8 cellular contexts compared by ENCODE assay signal in genomic region chr17:47821424-47822379, GRCh38. TPM values are rescaled to one million over a fixed set of nuclear protein-coding genes. Genes with fewer than 3 reads are reported as not detected.
DNase-seq lines count a peak whose midpoint lies in the region; ATAC-seq and TF ChIP-seq lines count a peak whose summit lies in the region.

Gene OSBPL7 (minus strand): TSS chr17:47821794. CDS start chr17:47820278, 1,516 bp downstream.

- peak; percentile 86 for DNase-seq in COR-L47 (lab: John Stamatoyannopoulos, UW)
- peak; percentile 41 for DNase-seq in KG1 (lab: John Stamatoyannopoulos, UW)
- peak; percentile 85 for DNase-seq in RPMI7951 (ENCODE audit: low read depth)
- peak; percentile 65 for DNase-seq in activated T-helper 1 cell treated with anti-CD3 and anti-CD28 coated beads, Interleukin-12 subunit alpha, Interleukin-12 subunit beta, Interleukin-2, Interleukin-4 antibody, amounts not matched to agents 30 ng/mL and 10 ng/mL and 1 ng/mL, durations not matched to agents 14 hours and 24 hours and 36 hours (ENCODE audit: low spot score)
- peak; percentile 78 for DNase-seq in fibroblast of mammary gland (ENCODE audit: low read depth)
- peak; percentile 74 for DNase-seq in natural killer cell
- DNase-seq in stimulated activated naive CD4-positive, alpha-beta T cell treated with Interleukin-2 at 50 U/mL for 16 hours (lab: John Stamatoyannopoulos, UW), result peak; percentile 68

- peak within 1 kb of the TSS; percentile 94 for H3K4me3 Mint-ChIP-seq in activated T-helper 1 cell treated with anti-CD3 and anti-CD28 coated beads, Interleukin-12 subunit alpha, Interleukin-12 subunit beta, Interleukin-2, Interleukin-4 antibody, amounts not matched to agents 30 ng/mL and 10 ng/mL and 1 ng/mL, durations not matched to agents 14 hours and 24 hours and 36 hours
- H3K4me3 Mint-ChIP-seq in natural killer cell, result peak within 1 kb of the TSS; percentile 97

- H3K4me1 Mint-ChIP-seq in activated T-helper 1 cell treated with anti-CD3 and anti-CD28 coated beads, Interleukin-12 subunit alpha, Interleukin-12 subunit beta, Interleukin-2, Interleukin-4 antibody, amounts not matched to agents 30 ng/mL and 10 ng/mL and 1 ng/mL, durations not matched to agents 14 hours and 24 hours and 36 hours (ENCODE audit: low read depth), result peaks cover 25% of the 10 kb centered on the region
- H3K4me1 Mint-ChIP-seq in natural killer cell, result peaks cover 15 to 43% of the 10 kb centered on the region in 2 donors

- no peaks in the 10 kb centered on the region for H3K27me3 Mint-ChIP-seq in activated T-helper 1 cell treated with anti-CD3 and anti-CD28 coated beads, Interleukin-12 subunit alpha, Interleukin-12 subunit beta, Interleukin-2, Interleukin-4 antibody, amounts not matched to agents 30 ng/mL and 10 ng/mL and 1 ng/mL, durations not matched to agents 14 hours and 24 hours and 36 hours (ENCODE audit: insufficient read depth)
- no peaks in the 10 kb centered on the region for H3K27me3 Mint-ChIP-seq in natural killer cell (ENCODE audit: low read depth in 2 of 2)

- peak within 1 kb of the TSS; percentile 55 for H3K4me3 ChIP-seq in fibroblast of mammary gland (ENCODE audit: control insufficient read depth, low read depth, low read length)

- peak within 1 kb of the TSS; percentile 83 for H3K27ac Mint-ChIP-seq in activated T-helper 1 cell treated with anti-CD3 and anti-CD28 coated beads, Interleukin-12 subunit alpha, Interleukin-12 subunit beta, Interleukin-2, Interleukin-4 antibody, amounts not matched to agents 30 ng/mL and 10 ng/mL and 1 ng/mL, durations not matched to agents 14 hours and 24 hours and 36 hours
- peak within 1 kb of the TSS; percentile 90 to 98 for H3K27ac Mint-ChIP-seq in natural killer cell

- ATAC-seq in GM21423 (IDR thresholded peaks at IDR 0.05; ENCODE audit: unreplicated experiment) (peak; percentile 89), natural killer cell (peak; percentile 96 to 98 (median 97))

- TF ChIP-seq CTCF in fibroblast of mammary gland (conservative IDR thresholded peaks at IDR 0.05; ENCODE audit: control insufficient read depth, insufficient read depth, low read depth, low read length) (no peak), natural killer cell (IDR thresholded peaks at IDR 0.05) (no peak)

- intact Hi-C loops in activated T-helper 1 cell treated with anti-CD3 and anti-CD28 coated beads, Interleukin-12 subunit alpha, Interleukin-12 subunit beta, Interleukin-2, Interleukin-4 antibody, amounts not matched to agents 30 ng/mL and 10 ng/mL and 1 ng/mL, durations not matched to agents 14 hours and 24 hours and 36 hours (cut with micrococcal nuclease), result loop anchor here (1.0 to 5.0 kb wide), 2 partner anchors 10 to 44 kb away; partner anchors contain the start of genes LRRC46 and MRPL10
- intact Hi-C loops in natural killer cell (cut with micrococcal nuclease), result loop anchor here (1.0 to 10.0 kb wide), 2 partner anchors 10 to 87 kb away; partner anchors contain the start of genes LRRC46, MRPL10 and TBX21

- H3K36me3 Mint-ChIP-seq in activated T-helper 1 cell treated with anti-CD3 and anti-CD28 coated beads, Interleukin-12 subunit alpha, Interleukin-12 subunit beta, Interleukin-2, Interleukin-4 antibody, amounts not matched to agents 30 ng/mL and 10 ng/mL and 1 ng/mL, durations not matched to agents 14 hours and 24 hours and 36 hours (ENCODE audit: low read depth), result peaks cover 31% of the 10 kb centered on the region
- no peaks in the 10 kb centered on the region for H3K36me3 Mint-ChIP-seq in natural killer cell

- no peaks in the 10 kb centered on the region for H3K9me3 Mint-ChIP-seq in activated T-helper 1 cell treated with anti-CD3 and anti-CD28 coated beads, Interleukin-12 subunit alpha, Interleukin-12 subunit beta, Interleukin-2, Interleukin-4 antibody, amounts not matched to agents 30 ng/mL and 10 ng/mL and 1 ng/mL, durations not matched to agents 14 hours and 24 hours and 36 hours
- no peaks in the 10 kb centered on the region for H3K9me3 Mint-ChIP-seq in natural killer cell

RNA-seq across cellular contexts. Expression of gene OSBPL7, which starts in this region (rescaled TPM):
- 2.6 and 3.4 TPM in 2 replicates for total RNA-seq in RPMI7951 (2014; rRNA removed; shearing (Covaris generic))
- 18.6 and 21.6 TPM in 2 replicates for total RNA-seq in activated T-helper 1 cell treated with anti-CD3 and anti-CD28 coated beads, Interleukin-12 subunit alpha, Interleukin-12 subunit beta, Interleukin-2, Interleukin-4 antibody, amounts not matched to agents 30 ng/mL and 10 ng/mL and 1 ng/mL, durations not matched to agents 14 hours and 24 hours and 36 hours
- 100 to 1,000 TPM; 113 to 162 (median 119) TPM for total RNA-seq in natural killer cell

Comparison
In these comparisons a context has a peak if more than half of its experiments do, and no peak if none do; other contexts are left out.
1. Peak in every context shown above with its lines: DNase-seq, ATAC-seq and H3K4me3 ChIP-seq.